21 cellular contexts compared by ENCODE assay signal in the genomic region with DNA sequence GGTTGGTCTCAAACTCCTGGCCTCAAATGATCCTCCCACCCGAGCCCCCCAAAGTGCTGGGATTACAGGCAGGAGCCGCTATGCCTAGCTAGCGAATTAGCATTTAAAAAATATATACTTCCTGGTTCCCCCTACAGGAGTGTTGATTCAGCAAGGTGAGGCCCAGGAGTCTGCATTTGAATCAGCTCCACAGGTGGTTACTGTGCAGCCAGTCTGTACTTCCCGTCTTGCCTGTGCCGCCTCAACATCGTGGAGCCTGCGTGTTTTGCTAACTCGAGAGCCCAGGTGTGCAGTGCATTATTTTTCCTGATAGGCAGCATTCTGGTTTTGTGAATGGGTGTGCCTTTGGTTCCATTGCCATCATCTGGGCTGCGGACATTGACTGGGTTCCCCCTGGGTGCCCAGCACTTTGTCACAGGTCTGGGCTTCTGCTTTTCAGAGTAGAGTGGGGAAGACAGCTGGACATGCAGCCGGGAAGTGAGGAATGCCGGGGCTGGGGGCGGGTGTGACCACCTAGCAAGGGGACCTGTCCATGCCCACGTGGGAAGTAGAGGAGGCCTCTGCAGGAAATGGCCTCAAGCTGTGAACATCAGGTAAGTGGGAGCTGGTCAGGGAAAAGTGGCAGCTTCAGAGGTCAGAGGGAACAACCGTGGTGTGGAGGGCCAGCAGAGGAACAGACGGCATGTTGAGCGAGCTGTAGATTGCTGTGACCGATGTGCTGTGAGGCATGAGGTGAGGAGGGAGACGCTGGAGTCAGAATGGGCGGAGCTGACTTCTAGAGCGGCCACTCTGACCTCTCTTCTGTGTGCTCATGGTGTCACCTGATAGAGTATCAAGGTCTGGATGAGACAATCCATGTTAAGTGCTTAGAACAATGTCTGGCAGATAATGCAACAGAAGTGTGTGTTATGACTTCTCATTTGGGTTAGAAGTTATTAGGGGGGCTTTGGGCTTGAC. TPM values are rescaled to one million over a fixed set of nuclear protein-coding genes. Genes with fewer than 3 reads are reported as not detected.
DNase-seq lines count a peak whose midpoint lies in the region; ATAC-seq and TF ChIP-seq lines count a peak whose summit lies in the region.
"Had no signal": no experiment of that assay in that cellular context is flagged by ENCODE, and none has a peak within 500 bp of the region (broad histone marks: within the 10 kb centered on the region; RNA-seq: fewer than 3 reads in every experiment).

No MANE protein-coding gene starts in this region.

- CTCF ChIA-PET in WTC11 (lab: Charles Lee) = interaction anchor here (1.0 to 1.4 kb wide), 4 partner anchors 9 to 45 kb away, joined by 3 to 6 read pairs (median 4); no protein-coding TSS in a partner anchor

- peak overlapping the region; percentile 15 for H3K4me3 Mint-ChIP-seq in WTC11
- no peak overlapping the region for H3K4me3 Mint-ChIP-seq in stimulated activated effector memory CD8-positive, alpha-beta T cell treated with anti-CD3 and anti-CD28 coated beads, Interleukin-12 subunit alpha, Interleukin-12 subunit beta, amount 100 ng/mL, for 72 hours
- H3K4me3 Mint-ChIP-seq: T-helper 2 cell treated with Interferon-gamma antibody and Interleukin-4, amounts not matched to agents 5 μg/mL and 100 μg/mL, for 36 hours had no signal

- ATAC-seq in WTC11 (peak; percentile 72), left colon (peak; percentile 64), GM21825 (IDR thresholded peaks at IDR 0.05; ENCODE audit: unreplicated experiment) (no peak), GM21367 (IDR thresholded peaks at IDR 0.05; ENCODE audit: unreplicated experiment) (no peak)
- ATAC-seq in stimulated activated effector memory CD8-positive, alpha-beta T cell treated with anti-CD3 and anti-CD28 coated beads, Interleukin-12 subunit alpha, Interleukin-12 subunit beta, amount 100 ng/mL, for 72 hours = no peak
- ATAC-seq: activated CD4-positive, CD25-positive, alpha-beta regulatory T cell treated with anti-CD3 and anti-CD28 coated beads, Interleukin-2, amount 50 U/mL, for 24 hours had no signal

- TF ChIP-seq CTCF in WTC11 (IDR thresholded peaks at IDR 0.05) = no peak

- peak; percentile 9 for DNase-seq in NCI-H2196 (lab: John Stamatoyannopoulos, UW; ENCODE audit: unreplicated experiment)
- no peak for DNase-seq in NCI-H2196 treated with DMSO at 0.1 percent for 48 hours (lab: John Stamatoyannopoulos, UW; ENCODE audit: unreplicated experiment)
- DNase-seq in WTC11 (ENCODE audit: low spot score) = peak; percentile 30
- DNase-seq in left colon = no peak
- no peak for DNase-seq in stimulated activated effector memory CD8-positive, alpha-beta T cell treated with anti-CD3 and anti-CD28 coated beads, Interleukin-12 subunit alpha, Interleukin-12 subunit beta, amount 100 ng/mL, for 72 hours (ENCODE audit: low spot score in 2 of 2)
- no peak for DNase-seq in NCI-H82 treated with DMSO at 0.1 percent for 48 hours (lab: John Stamatoyannopoulos, UW; ENCODE audit: unreplicated experiment)
- DNase-seq: activated effector memory CD4-positive, alpha-beta T cell treated with Interleukin-2 at 50 U/mL for 16 hours; amniotic stem cell; cerebellar nuclear complex; HCEC 1CT; hippocampal formation; left cardiac atrium; NCI-H1436 treated with DMSO at 0.1 percent for 48 hours; NCI-H345; SJCRH30; spleen; tibial artery had no signal

- H3K36me3 Mint-ChIP-seq in WTC11 = peaks cover 18% of the 10 kb centered on the region
- peaks cover 47% of the 10 kb centered on the region for H3K36me3 Mint-ChIP-seq in stimulated activated effector memory CD8-positive, alpha-beta T cell treated with anti-CD3 and anti-CD28 coated beads, Interleukin-12 subunit alpha, Interleukin-12 subunit beta, amount 100 ng/mL, for 72 hours

- POLR2A ChIA-PET in WTC11 (lab: Charles Lee) = no interaction called here

- H3K4me1 Mint-ChIP-seq in WTC11 = peaks cover 48% of the 10 kb centered on the region
- peaks cover 27% of the 10 kb centered on the region for H3K4me1 Mint-ChIP-seq in stimulated activated effector memory CD8-positive, alpha-beta T cell treated with anti-CD3 and anti-CD28 coated beads, Interleukin-12 subunit alpha, Interleukin-12 subunit beta, amount 100 ng/mL, for 72 hours

- peak overlapping the region; percentile 94 for H3K27ac Mint-ChIP-seq in WTC11
- peak overlapping the region; percentile 41 for H3K27ac Mint-ChIP-seq in stimulated activated effector memory CD8-positive, alpha-beta T cell treated with anti-CD3 and anti-CD28 coated beads, Interleukin-12 subunit alpha, Interleukin-12 subunit beta, amount 100 ng/mL, for 72 hours
- H3K27ac Mint-ChIP-seq: T-helper 2 cell treated with Interferon-gamma antibody and Interleukin-4, amounts not matched to agents 5 μg/mL and 100 μg/mL, for 36 hours had no signal

- intact Hi-C loops in left colon (cut with DNase I, micrococcal nuclease) = no loop called here

- no peaks in the 10 kb centered on the region for H3K9me3 Mint-ChIP-seq in WTC11
- H3K9me3 Mint-ChIP-seq in stimulated activated effector memory CD8-positive, alpha-beta T cell treated with anti-CD3 and anti-CD28 coated beads, Interleukin-12 subunit alpha, Interleukin-12 subunit beta, amount 100 ng/mL, for 72 hours = no peaks in the 10 kb centered on the region
- H3K9me3 Mint-ChIP-seq: T-helper 2 cell treated with Interferon-gamma antibody and Interleukin-4, amounts not matched to agents 5 μg/mL and 100 μg/mL, for 36 hours had no signal

- no peaks in the 10 kb centered on the region for H3K27me3 Mint-ChIP-seq in WTC11 (ENCODE audit: low read depth)

TF ChIP-seq in WTC11, 78 proteins besides CTCF, POLR2A, EP300 and RAD21:
- TF ChIP-seq, protein P1, sequence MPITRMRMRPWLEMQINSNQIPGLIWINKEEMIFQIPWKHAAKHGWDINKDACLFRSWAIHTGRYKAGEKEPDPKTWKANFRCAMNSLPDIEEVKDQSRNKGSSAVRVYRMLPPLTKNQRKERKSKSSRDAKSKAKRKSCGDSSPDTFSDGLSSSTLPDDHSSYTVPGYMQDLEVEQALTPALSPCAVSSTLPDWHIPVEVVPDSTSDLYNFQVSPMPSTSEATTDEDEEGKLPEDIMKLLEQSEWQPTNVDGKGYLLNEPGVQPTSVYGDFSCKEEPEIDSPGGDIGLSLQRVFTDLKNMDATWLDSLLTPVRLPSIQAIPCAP (CRISPR knock-in tag; IDR thresholded peaks at IDR 0.05) = no peak
- TF ChIP-seq SP1 (CRISPR knock-in tag; conservative IDR thresholded peaks at IDR 0.05) (0 out of 2 replicates have a peak, but pooled peaks have one; percentile 19), CREB1 (CRISPR knock-in tag; IDR thresholded peaks at IDR 0.05) (no peak), ERG (CRISPR knock-in tag; IDR thresholded peaks at IDR 0.05) (no peak)
- TF ChIP-seq, protein P2, sequence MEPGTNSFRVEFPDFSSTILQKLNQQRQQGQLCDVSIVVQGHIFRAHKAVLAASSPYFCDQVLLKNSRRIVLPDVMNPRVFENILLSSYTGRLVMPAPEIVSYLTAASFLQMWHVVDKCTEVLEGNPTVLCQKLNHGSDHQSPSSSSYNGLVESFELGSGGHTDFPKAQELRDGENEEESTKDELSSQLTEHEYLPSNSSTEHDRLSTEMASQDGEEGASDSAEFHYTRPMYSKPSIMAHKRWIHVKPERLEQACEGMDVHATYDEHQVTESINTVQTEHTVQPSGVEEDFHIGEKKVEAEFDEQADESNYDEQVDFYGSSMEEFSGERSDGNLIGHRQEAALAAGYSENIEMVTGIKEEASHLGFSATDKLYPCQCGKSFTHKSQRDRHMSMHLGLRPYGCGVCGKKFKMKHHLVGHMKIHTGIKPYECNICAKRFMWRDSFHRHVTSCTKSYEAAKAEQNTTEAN (CRISPR knock-in tag; IDR thresholded peaks at IDR 0.05) = no peak
- TF ChIP-seq, protein P3, sequence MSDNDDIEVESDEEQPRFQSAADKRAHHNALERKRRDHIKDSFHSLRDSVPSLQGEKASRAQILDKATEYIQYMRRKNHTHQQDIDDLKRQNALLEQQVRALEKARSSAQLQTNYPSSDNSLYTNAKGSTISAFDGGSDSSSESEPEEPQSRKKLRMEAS (CRISPR knock-in tag; IDR thresholded peaks at IDR 0.05) = 0 out of 2 replicates have a peak, but pooled peaks have one; percentile 25

RNA-seq across cellular contexts. Expression of gene PPFIA1, which starts 42.2 kb away (rescaled TPM):
- total RNA-seq in WTC11 (2021) (62.2 to 75.1 TPM (median 64.1 TPM) in 3 replicates), left colon (10 to 100 TPM; 52.8 to 79.1 TPM)

Comparison
In these comparisons a context has a peak if more than half of its experiments do, and no peak if none do; other contexts are left out.
1. DNase-seq: peak in NCI-H2196 (single experiment) and WTC11 (single experiment); none in NCI-H2196 treated with DMSO at 0.1 percent for 48 hours (single experiment), left colon (0 of 2), stimulated activated effector memory CD8-positive, alpha-beta T cell treated with anti-CD3 and anti-CD28 coated beads, Interleukin-12 subunit alpha, Interleukin-12 subunit beta, amount 100 ng/mL, for 72 hours (0 of 2) and NCI-H82 treated with DMSO at 0.1 percent for 48 hours (single experiment).
2. ATAC-seq: peak in WTC11 (single experiment) and left colon (single experiment); none in stimulated activated effector memory CD8-positive, alpha-beta T cell treated with anti-CD3 and anti-CD28 coated beads, Interleukin-12 subunit alpha, Interleukin-12 subunit beta, amount 100 ng/mL, for 72 hours (single experiment), GM21825 (single experiment) and GM21367 (single experiment).